Comparison of ENCODE assay signal across 9 cellular contexts in genomic region chr11:4186464-4187054, GRCh38.
DNase-seq lines count a peak whose midpoint lies in the region; ATAC-seq, FAIRE-seq and TF ChIP-seq lines count a peak whose summit lies in the region.
"Had no signal": no experiment of that assay in that cellular context is flagged by ENCODE, and none has a peak within 500 bp of the region (broad histone marks: within the 10 kb centered on the region; RNA-seq: fewer than 3 reads in every experiment).

No MANE protein-coding gene starts in this region.

- H3K27me3 ChIP-seq in cardiac muscle cell (no peaks in the 10 kb centered on the region), K562 (ENCODE audit: control insufficient read depth in 2 of 2, insufficient read depth in 2 of 2, low read length in 2 of 2) (peaks cover 0 to 4% of the 10 kb centered on the region in 2 experiments; a peak in 1 of 5 replicates), mesenchymal stem cell (ENCODE audit: control insufficient read depth in 1 of 2, insufficient read depth in 1 of 2, low read length in 2 of 2) (peaks cover 0 to 5% of the 10 kb centered on the region in 2 experiments), upper lobe of right lung (no peaks in the 10 kb centered on the region)

- H2BK5ac ChIP-seq in mesenchymal stem cell (ENCODE audit: low read depth, low read length, poor library complexity, severe bottlenecking) = no peak overlapping the region

- H2AFZ ChIP-seq in K562 (ENCODE audit: low read depth, low read length) (peak overlapping the region; percentile 98; the same call in 1 of the 2 replicates), mesenchymal stem cell (ENCODE audit: low read depth, low read length) (no peak overlapping the region)

- H4K8ac ChIP-seq in mesenchymal stem cell (ENCODE audit: low read length) = no peak overlapping the region

- no TSS peak for BruUV-seq in K562 (replicated peaks; lab: Mats Ljungman, UMichigan)

- POLR2A ChIA-PET in K562 (lab: Yijun Ruan, JAX) = interaction anchor here (0.6 to 0.9 kb wide), 2 partner anchors 24 to 420 kb away, joined by 3 read pairs; no protein-coding TSS in a partner anchor

- no peak overlapping the region for H3K14ac ChIP-seq in mesenchymal stem cell (ENCODE audit: low read length in 2 of 2)

- H3K36me3 ChIP-seq in cardiac muscle cell (no peaks in the 10 kb centered on the region), K562 (ENCODE audit: control insufficient read depth, insufficient read depth, low read length) (no peaks in the 10 kb centered on the region), mesenchymal stem cell (ENCODE audit: control insufficient read depth in 1 of 2, insufficient read depth in 2 of 2, low read depth in 1 of 2, low read length in 2 of 2) (no peaks in the 10 kb centered on the region), upper lobe of right lung (no peaks in the 10 kb centered on the region)

- H3K4me3 ChIP-seq in cardiac muscle cell (peak overlapping the region; percentile 45), K562 (peak overlapping the region; percentile 72), mesenchymal stem cell (ENCODE audit: insufficient read depth in 1 of 2, low read depth in 1 of 2, low read length in 2 of 2) (peak overlapping the region in 1 of 2 experiments; percentile 81), upper lobe of right lung (peak overlapping the region; percentile 59)

- H2BK15ac ChIP-seq in mesenchymal stem cell (ENCODE audit: low read depth, poor library complexity, severe bottlenecking) = no peak overlapping the region

- H4K20me1 ChIP-seq in K562 (replicated peaks; ENCODE audit: control insufficient read depth, insufficient read depth, low read length) = no peaks in the 10 kb centered on the region

- CTCF ChIA-PET in K562 (lab: Yijun Ruan, JAX; ENCODE audit: low intra/inter-chr PET ratio) = interaction anchor here (0.7 to 3.8 kb wide), 5 partner anchors 27 to 440 kb away, joined by 3 to 30 read pairs (median 3); no protein-coding TSS in a partner anchor

- no peak overlapping the region for H3K27ac ChIP-seq in cardiac muscle cell
- H3K27ac ChIP-seq in K562 (ENCODE audit: extremely low read depth, low read depth, low read length) = no peak overlapping the region
- H3K27ac ChIP-seq in mesenchymal stem cell (ENCODE audit: low read length, poor library complexity, severe bottlenecking) = no peak overlapping the region
- H3K27ac ChIP-seq in upper lobe of right lung = no peak overlapping the region

- H3K79me1 ChIP-seq in mesenchymal stem cell (replicated peaks; ENCODE audit: low read length, poor library complexity, severe bottlenecking) = no peaks in the 10 kb centered on the region

- no peak for ATAC-seq in left cardiac atrium
- ATAC-seq in K562 = no peak
- ATAC-seq in upper lobe of right lung = no peak

- no peak overlapping the region for H3K18ac ChIP-seq in mesenchymal stem cell (ENCODE audit: low read depth in 1 of 2, low read length in 2 of 2)

- in situ Hi-C loops in K562 (cut with MboI) = loop anchor here (5.0 to 25.0 kb wide), 3 partner anchors 306 to 826 kb away; partner anchors contain the start of gene OR52M1

- H3K4me2 ChIP-seq in K562 (ENCODE audit: insufficient read depth, low read length) (peak overlapping the region; percentile 86), mesenchymal stem cell (ENCODE audit: low read length, poor library complexity, severe bottlenecking) (no peak overlapping the region)

- H2BK12ac ChIP-seq in mesenchymal stem cell (ENCODE audit: low read length in 2 of 2) = no peak overlapping the region

- H3K23ac ChIP-seq in mesenchymal stem cell (ENCODE audit: low read length in 2 of 2) = no peak overlapping the region

- H3K9ac ChIP-seq in K562 (ENCODE audit: insufficient read depth in 1 of 2, low read depth in 2 of 2, low read length in 2 of 2) (no peak overlapping the region; a peak in 1 of 4 replicates), mesenchymal stem cell (ENCODE audit: low read length) (peak overlapping the region; percentile 85)

- no peaks in the 10 kb centered on the region for H3K9me1 ChIP-seq in K562 (ENCODE audit: control insufficient read depth, insufficient read depth, low read length)

- H2BK120ac ChIP-seq in mesenchymal stem cell (ENCODE audit: low read depth, low read length) = no peak overlapping the region

- no peak for TF ChIP-seq RAD21 in K562 (CRISPR knock-in tag; conservative IDR thresholded peaks at IDR 0.05 in 1 of 2, IDR thresholded peaks at IDR 0.05 in 1 of 2)

- TF ChIP-seq CTCF in cardiac muscle cell (IDR thresholded peaks at IDR 0.05; ENCODE audit: low read depth, low read length) = no peak
- TF ChIP-seq CTCF in K562 (IDR thresholded peaks at IDR 0.05 in 2 of 3, conservative IDR thresholded peaks at IDR 0.05 in 1 of 3; ENCODE audit: insufficient read depth in 2 of 3, low read depth in 1 of 3, low read length in 3 of 3) = no peak
- no peak for TF ChIP-seq CTCF in upper lobe of right lung (IDR thresholded peaks at IDR 0.05)

- H3K4ac ChIP-seq in mesenchymal stem cell (ENCODE audit: low read depth in 1 of 2, low read length in 2 of 2) = no peak overlapping the region

- H3K9me3 ChIP-seq in cardiac muscle cell (ENCODE audit: low read depth) = no peaks in the 10 kb centered on the region
- H3K9me3 ChIP-seq in K562 (replicated peaks; ENCODE audit: control insufficient read depth, insufficient read depth, low read depth, low read length) = no peaks in the 10 kb centered on the region; the same call in 1 of the 2 replicates
- H3K9me3 ChIP-seq in mesenchymal stem cell (ENCODE audit: control insufficient read depth, low read length) = no peaks in the 10 kb centered on the region
- H3K9me3 ChIP-seq in upper lobe of right lung = no peaks in the 10 kb centered on the region

- 12% methylated on average over 9 of the region's 9 CpGs for WGBS in K562 (ENCODE audit: insufficient coverage, low coverage, missing lambda C conversion rate)
- whole genome bisulfite sequencing in mesenchymal stem cell = 46% methylated on average over 9 of the region's 9 CpGs

- no peak overlapping the region for H2AK5ac ChIP-seq in mesenchymal stem cell (ENCODE audit: low read length, severe bottlenecking)

- H4K91ac ChIP-seq in mesenchymal stem cell (ENCODE audit: low read length) = no peak overlapping the region

- no peak for TF ChIP-seq POLR2A in K562 (conservative IDR thresholded peaks at IDR 0.05)

- DNase-seq in cardiac muscle cell (ENCODE audit: low read depth in 1 of 2, low spot score in 1 of 2) (no peak), left cardiac atrium (no peak), K562 (ENCODE audit: extremely low read depth in 1 of 4, low spot score in 3 of 4) (no peak), mesenchymal stem cell (no peak), upper lobe of right lung (no peak), NCI-H2081 treated with DMSO at 0.1 percent for 48 hours (lab: John Stamatoyannopoulos, UW) (no peak), NCI-H226 (no peak), NCI-H69 (lab: John Stamatoyannopoulos, UW) (no peak)
- DNase-seq: GOT3 had no signal

- no peak for FAIRE-seq in K562 (lab: Jason Lieb, UNC)

- H3K4me1 ChIP-seq in cardiac muscle cell (ENCODE audit: low read depth) = peaks cover 7% of the 10 kb centered on the region
- H3K4me1 ChIP-seq in K562 (replicated peaks in 1 of 2; ENCODE audit: control insufficient read depth in 2 of 2, insufficient read depth in 2 of 2, low read length in 2 of 2) = peaks cover 16 to 23% of the 10 kb centered on the region in 2 experiments; a peak in 4 of 5 replicates
- peaks cover 3% of the 10 kb centered on the region for H3K4me1 ChIP-seq in mesenchymal stem cell (ENCODE audit: control insufficient read depth, insufficient read depth, low read depth, low read length)
- H3K4me1 ChIP-seq in upper lobe of right lung = peaks cover 6% of the 10 kb centered on the region

- intact Hi-C loops in left cardiac atrium (cut with DNase I) (loop anchor here (1.0 to 10.0 kb wide), 4 partner anchors 307 to 638 kb away; partner anchors contain the start of gene OR51F2 (in 1 of the 2)), K562 (cut with micrococcal nuclease) (loop anchor here (1.0 kb wide), 3 partner anchors 307 to 818 kb away; no protein-coding TSS in a partner anchor), upper lobe of right lung (cut with DNase I) (loop anchor here (10.0 kb wide), 1 partner anchor 308 kb away; no protein-coding TSS in a partner anchor)

- H3K79me2 ChIP-seq in K562 (ENCODE audit: control insufficient read depth, insufficient read depth, low read length) = no peaks in the 10 kb centered on the region

- no peak for TF ChIP-seq EP300 in K562 (IDR thresholded peaks at IDR 0.05; ENCODE audit: low read length)

TF ChIP-seq in K562, 482 proteins besides CTCF, POLR2A, EP300 and RAD21 (continues in another document):
- TF ChIP-seq SMARCA5 (IDR thresholded peaks at IDR 0.05) = peak; percentile 97
- TF ChIP-seq ZBTB34 (CRISPR knock-in tag; IDR thresholded peaks at IDR 0.05) = no peak
- peak; percentile 93 for TF ChIP-seq ADNP (tag; IDR thresholded peaks at IDR 0.05)
- TF ChIP-seq RBM25 (IDR thresholded peaks at IDR 0.05; ENCODE audit: low read depth, low read length, severe bottlenecking) = peak; percentile 98
- no peak for TF ChIP-seq FOXP4 (CRISPR knock-in tag; IDR thresholded peaks at IDR 0.05; ENCODE audit: borderline replicate concordance)
- 0 out of 4 replicates have a peak, but pooled peaks of 1 of the 2 experiments have one; percentile 26 for TF ChIP-seq HDAC1 (IDR thresholded peaks at IDR 0.05)
- peak; percentile 77 for TF ChIP-seq ZNF24 (IDR thresholded peaks at IDR 0.05)
